In genomic region chr12:53230971-53231858, GRCh38 we compare ENCODE assay signal across 6 cellular contexts. TPM values are rescaled to one million over a fixed set of nuclear protein-coding genes. Genes with fewer than 3 reads are reported as not detected.
A peak's percentile ranks its signal among the peaks of the same experiment; 100 is the strongest.
DNase-seq lines count a peak whose midpoint lies in the region; ATAC-seq and TF ChIP-seq lines count a peak whose summit lies in the region.

No MANE protein-coding gene starts in this region.

- H3K36me3 Mint-ChIP-seq in T-helper 2 cell treated with Interferon-gamma antibody and Interleukin-4, amounts not matched to agents 5 μg/mL and 100 μg/mL, for 36 hours (ENCODE audit: low read depth), result peaks cover 3% of the 10 kb centered on the region

- peak overlapping the region; percentile 60 for H3K4me3 Mint-ChIP-seq in T-helper 2 cell treated with Interferon-gamma antibody and Interleukin-4, amounts not matched to agents 5 μg/mL and 100 μg/mL, for 36 hours

- peaks cover 0 to 9% (median 0%) of the 10 kb centered on the region in 9 donors for H3K36me3 ChIP-seq in heart right ventricle
- peaks cover 3% of the 10 kb centered on the region for H3K36me3 ChIP-seq in thoracic aorta

- intact Hi-C loops in heart right ventricle (cut with DNase I), result no loop called here

- H3K9me3 Mint-ChIP-seq in T-helper 2 cell treated with Interferon-gamma antibody and Interleukin-4, amounts not matched to agents 5 μg/mL and 100 μg/mL, for 36 hours, result no peaks in the 10 kb centered on the region

- no peak for TF ChIP-seq CTCF in heart right ventricle (IDR thresholded peaks at IDR 0.05)
- TF ChIP-seq CTCF in thoracic aorta (IDR thresholded peaks at IDR 0.05), result no peak

- peak overlapping the region; percentile 10 for H3K27ac Mint-ChIP-seq in T-helper 2 cell treated with Interferon-gamma antibody and Interleukin-4, amounts not matched to agents 5 μg/mL and 100 μg/mL, for 36 hours

- ATAC-seq in heart right ventricle (peak in 1 of 8 donors; percentile 1), thoracic aorta (ENCODE audit: insufficient number of reproducible peaks, low FRiP score, low read depth) (no peak), GM19328 (IDR thresholded peaks at IDR 0.05; ENCODE audit: unreplicated experiment) (no peak), GM18502 (IDR thresholded peaks at IDR 0.05; ENCODE audit: poor library complexity, unreplicated experiment) (no peak)

- WGBS in heart right ventricle, 2 donors, result 49 to 53% methylated on average over 19 of the region's 19 CpGs

- H3K9me3 ChIP-seq in heart right ventricle (no peaks in the 10 kb centered on the region), thoracic aorta (no peaks in the 10 kb centered on the region)

- H3K4me1 ChIP-seq in heart right ventricle (peaks cover 6 to 39% (median 33%) of the 10 kb centered on the region in 9 donors), thoracic aorta (ENCODE audit: control insufficient read depth in 1 of 2, low read depth in 2 of 2) (peaks cover 28 to 58% of the 10 kb centered on the region in 2 donors)

- H3K27me3 ChIP-seq in heart right ventricle (peaks cover 0 to 21% (median 0%) of the 10 kb centered on the region in 7 donors), thoracic aorta (replicated peaks; ENCODE audit: insufficient read depth) (no peaks in the 10 kb centered on the region)

- no peak for DNase-seq in T-helper 2 cell treated with Interferon-gamma antibody and Interleukin-4, amounts not matched to agents 5 μg/mL and 100 μg/mL, for 36 hours (ENCODE audit: low spot score)
- DNase-seq in T-helper 2 cell (no peak), heart right ventricle (no peak), thoracic aorta (ENCODE audit: low spot score) (no peak)

- peaks cover 34% of the 10 kb centered on the region for H3K4me1 Mint-ChIP-seq in T-helper 2 cell treated with Interferon-gamma antibody and Interleukin-4, amounts not matched to agents 5 μg/mL and 100 μg/mL, for 36 hours (ENCODE audit: low read depth)

- H3K27ac ChIP-seq in heart right ventricle (peak overlapping the region; percentile 21 to 79 (median 70)), thoracic aorta (peak overlapping the region; percentile 88 to 92)

- no peaks in the 10 kb centered on the region for H3K27me3 Mint-ChIP-seq in T-helper 2 cell treated with Interferon-gamma antibody and Interleukin-4, amounts not matched to agents 5 μg/mL and 100 μg/mL, for 36 hours (ENCODE audit: low read depth)

- H3K4me3 ChIP-seq in heart right ventricle (peak overlapping the region; percentile 35 to 70 (median 64)), thoracic aorta (peak overlapping the region; percentile 94)

RNA-seq across cellular contexts. Expression of gene RARG, which starts 0.8 kb away (rescaled TPM):
- total RNA-seq in heart right ventricle, result 10 to 100 TPM in 8 of 10 donors, 1 to 10 TPM in 2; 7.0 to 21.7 (median 13.9) TPM
- polyA plus RNA-seq in heart right ventricle, result 10 to 100 TPM in 1 of 2 donors, 1 to 10 TPM in 1; 7.8 to 11.7 TPM
- 10 to 100 TPM; 25.7 to 37.5 TPM for total RNA-seq in thoracic aorta

RNA-seq across cellular contexts. Expression of gene ITGB7, which starts 24.2 kb away (rescaled TPM):
- total RNA-seq in heart right ventricle (1 to 10 TPM in 7 of 10 donors, under 1 TPM in 3; 0.56 to 8.4 (median 1.1) TPM), thoracic aorta (1 to 10 TPM; 2.1 to 8.3 TPM)
- polyA plus RNA-seq in heart right ventricle, result under 1 TPM; 0.55 to 0.73 TPM

RNA-seq across cellular contexts. Expression of gene ESPL1, which starts 36.9 kb away (rescaled TPM):
- 1 to 10 TPM in 2 of 10 donors, under 1 TPM in 8; 0.04 to 3.1 (median 0.36) TPM for total RNA-seq in heart right ventricle
- under 1 TPM; 0.13 to 0.29 TPM for polyA plus RNA-seq in heart right ventricle
- total RNA-seq in thoracic aorta, result under 1 TPM; 0.78 to 0.95 TPM

RNA-seq across cellular contexts. Expression of gene CSAD, which starts 50.5 kb away (rescaled TPM):
- 10 to 100 TPM in 3 of 10 donors, 1 to 10 TPM in 7; 8.3 to 15.1 (median 9.5) TPM for total RNA-seq in heart right ventricle
- 10 to 100 TPM in 1 of 2 donors, 1 to 10 TPM in 1; 8.0 to 76.4 TPM for polyA plus RNA-seq in heart right ventricle
- 10 to 100 TPM; 70.8 to 89.5 TPM for total RNA-seq in thoracic aorta

RNA-seq across cellular contexts. Expression of gene ZNF740, which starts 50.7 kb away (rescaled TPM):
- total RNA-seq in heart right ventricle (10 to 100 TPM; 13.8 to 28.9 (median 20.4) TPM), thoracic aorta (10 to 100 TPM; 22.2 to 28.4 TPM)
- 1 to 10 TPM; 2.7 to 8.2 TPM for polyA plus RNA-seq in heart right ventricle
